In genomic region chr6:33709605-33710295, GRCh38 we compare ENCODE assay signal across 11 cellular contexts. TPM values are rescaled to one million over a fixed set of nuclear protein-coding genes. Genes with fewer than 3 reads are reported as not detected.
A peak's percentile ranks its signal among the peaks of the same experiment; 100 is the strongest.
DNase-seq lines count a peak whose midpoint lies in the region; ATAC-seq, FAIRE-seq and TF ChIP-seq lines count a peak whose summit lies in the region.
"Had no signal": no experiment of that assay in that cellular context is flagged by ENCODE, and none has a peak within 500 bp of the region (broad histone marks: within the 10 kb centered on the region; RNA-seq: fewer than 3 reads in every experiment).

No MANE protein-coding gene starts in this region.

- 99% methylated on average over 10 of the region's 10 CpGs for WGBS in HepG2 (ENCODE audit: low lambda C conversion rate)
- 88% methylated on average over 8 of the region's 10 CpGs for WGBS in right lobe of liver (ENCODE audit: insufficient coverage, low coverage, low lambda C conversion rate, missing lambda C conversion rate)
- WGBS in hepatocyte (ENCODE audit: low lambda C conversion rate, missing lambda C conversion rate), result 95% methylated on average over 10 of the region's 10 CpGs

- no peak; a peak in 1 of 4 replicates for TF ChIP-seq POLR2A in HepG2 (IDR thresholded peaks at IDR 0.05; ENCODE audit: insufficient read depth in 1 of 2, low read depth in 2 of 2, low read length in 2 of 2)
- TF ChIP-seq POLR2A in right lobe of liver (IDR thresholded peaks at IDR 0.05), result no peak
- no peak for TF ChIP-seq POLR2A in uterus (IDR thresholded peaks at IDR 0.05)

- TF ChIP-seq CTCF in HepG2 (CRISPR knock-in tag; IDR thresholded peaks at IDR 0.05) (no peak), right lobe of liver (IDR thresholded peaks at IDR 0.05) (no peak), VCaP (conservative IDR thresholded peaks at IDR 0.05) (no peak), hepatocyte (IDR thresholded peaks at IDR 0.05; ENCODE audit: poor library complexity) (no peak), uterus (IDR thresholded peaks at IDR 0.05) (no peak)

- H3K36me3 ChIP-seq in HepG2 (replicated peaks in 1 of 2; ENCODE audit: control insufficient read depth in 1 of 2, insufficient read depth in 2 of 2, low read length in 2 of 2) (peaks cover 3 to 23% of the 10 kb centered on the region in 2 experiments; a peak in 4 of 5 replicates), right lobe of liver (peaks cover 0 to 8% (median 0%) of the 10 kb centered on the region in 4 donors), hepatocyte (replicated peaks; ENCODE audit: insufficient read depth, low read depth) (no peaks in the 10 kb centered on the region), uterus (no peaks in the 10 kb centered on the region)

- in situ Hi-C loops in HepG2 (cut with HindIII; ENCODE audit: extremely low pct_ligation_motif_present, low pct_unique_long_range_greater_than_20kb), result loop anchor here (5.0 kb wide), 1 partner anchor 53 kb away; no protein-coding TSS in a partner anchor

- POLR2A ChIA-PET in HepG2 (lab: Yijun Ruan, JAX), result interaction anchor here (1.0 to 2.6 kb wide), 4 partner anchors 30 to 88 kb away, joined by 3 to 34 read pairs (median 26); partner anchors contain the start of genes IP6K3 and ITPR3

- CTCF ChIA-PET in HepG2 (lab: Yijun Ruan, JAX; ENCODE audit: low intra/inter-chr PET ratio, low total read pairs), result no interaction called here

- no peak for DNase-seq in HepG2 (ENCODE audit: low spot score)
- DNase-seq in right lobe of liver, result no peak
- no peak for DNase-seq in hepatocyte (ENCODE audit: low spot score)
- no peak for DNase-seq in uterus
- DNase-seq in HUDEP-2 (lab: John Stamatoyannopoulos, UW; ENCODE audit: unreplicated experiment in 76 of 76), result no peak
- DNase-seq: activated CD8-positive, alpha-beta memory T cell treated with anti-CD3 and anti-CD28 coated beads, Interleukin-2, amount 50 U/mL, for 4 hours; stimulated activated CD4-positive, alpha-beta T cell treated with anti-CD3 and anti-CD28 coated beads, Interleukin-4, amount 100 ng/mL, for 1 hour had no signal

- ATAC-seq in HepG2, result no peak
- ATAC-seq in right lobe of liver, result no peak
- ATAC-seq in GM21360 (IDR thresholded peaks at IDR 0.05; ENCODE audit: unreplicated experiment), result no peak
- ATAC-seq in HG03439 (IDR thresholded peaks at IDR 0.05; ENCODE audit: unreplicated experiment), result no peak

- no peak for TF ChIP-seq RAD21 in HepG2 (CRISPR knock-in tag; IDR thresholded peaks at IDR 0.05)

- H3K79me2 ChIP-seq in HepG2 (ENCODE audit: insufficient read depth, low read length) (peaks cover 17% of the 10 kb centered on the region), hepatocyte (peaks cover 16% of the 10 kb centered on the region)

- FAIRE-seq in HepG2 (lab: Jason Lieb, UNC), result no peak
- FAIRE-seq: H54 had no signal

- TF ChIP-seq EP300 in HepG2 (IDR thresholded peaks at IDR 0.05; ENCODE audit: low read depth in 2 of 2, low read length in 2 of 2), result no peak
- TF ChIP-seq EP300 in HepG2 (CRISPR knock-in tag; IDR thresholded peaks at IDR 0.05; ENCODE audit: borderline replicate concordance), result no peak

- H3K4me3 ChIP-seq in HepG2 (replicated peaks in 1 of 3; ENCODE audit: insufficient read depth in 1 of 3, low read depth in 2 of 3, low read length in 3 of 3) (no peak overlapping the region), right lobe of liver (no peak overlapping the region), hepatocyte (no peak overlapping the region), uterus (no peak overlapping the region)

- BruUV-seq in HepG2 (replicated peaks; lab: Mats Ljungman, UMichigan), result no TSS peak

- H3K9me3 ChIP-seq in HepG2 (ENCODE audit: low read length), result no peaks in the 10 kb centered on the region
- H3K9me3 ChIP-seq in right lobe of liver, result no peaks in the 10 kb centered on the region
- no peaks in the 10 kb centered on the region for H3K9me3 ChIP-seq in hepatocyte (ENCODE audit: low read depth)
- no peaks in the 10 kb centered on the region for H3K9me3 ChIP-seq in uterus

- H3K4me1 ChIP-seq in HepG2 (ENCODE audit: insufficient read depth, low read length), result peaks cover 61% of the 10 kb centered on the region
- peaks cover 0 to 15% (median 0%) of the 10 kb centered on the region in 4 donors for H3K4me1 ChIP-seq in right lobe of liver
- H3K4me1 ChIP-seq in hepatocyte (ENCODE audit: insufficient read depth), result peaks cover 13% of the 10 kb centered on the region
- H3K4me1 ChIP-seq in uterus, result peaks cover 5 to 7% of the 10 kb centered on the region in 2 donors

- H2AFZ ChIP-seq in HepG2 (ENCODE audit: low read length) (no peak overlapping the region), hepatocyte (no peak overlapping the region)

- H3K9me2 ChIP-seq in hepatocyte (replicated peaks; ENCODE audit: insufficient read depth), result no peaks in the 10 kb centered on the region

- H3K9ac ChIP-seq in HepG2 (ENCODE audit: insufficient read depth, low read depth, low read length), result no peak overlapping the region

- H3K27me3 ChIP-seq in HepG2 (ENCODE audit: control insufficient read depth in 1 of 2, insufficient read depth in 2 of 2, low read length in 2 of 2) (no peaks in the 10 kb centered on the region; a peak in 1 of 5 replicates), right lobe of liver (no peaks in the 10 kb centered on the region), hepatocyte (no peaks in the 10 kb centered on the region), uterus (no peaks in the 10 kb centered on the region)

- intact Hi-C loops in HepG2 (cut with micrococcal nuclease; ENCODE audit: unreplicated experiment), result loop anchor here (10.0 kb wide), 1 partner anchor 75 kb away; no protein-coding TSS in a partner anchor
- intact Hi-C loops in right lobe of liver (cut with DNase I), result loop anchor here (5.0 to 10.0 kb wide), 2 partner anchors 53 to 55 kb away; no protein-coding TSS in a partner anchor
- intact Hi-C loops in uterus (cut with DNase I; ENCODE audit: low total_unique reads), result no loop called here

- H4K20me1 ChIP-seq in HepG2 (ENCODE audit: insufficient read depth, low read length) (no peaks in the 10 kb centered on the region; the same call in 1 of the 2 replicates), hepatocyte (ENCODE audit: insufficient read depth, poor library complexity, severe bottlenecking) (no peaks in the 10 kb centered on the region)

- H3K27ac ChIP-seq in HepG2 (ENCODE audit: extremely low read length, insufficient read depth, low read length) (no peak overlapping the region), right lobe of liver (no peak overlapping the region), VCaP (peak overlapping the region; percentile 98; the same call in 1 of the 2 replicates), hepatocyte (no peak overlapping the region), uterus (peak overlapping the region; percentile 79 to 96)

- H3K4me2 ChIP-seq in HepG2 (ENCODE audit: low read depth, low read length) (peak overlapping the region; percentile 85), hepatocyte (peak overlapping the region; percentile 88)

RNA-seq across cellular contexts. Expression of gene UQCC2, which starts 1.8 kb away (rescaled TPM):
- 238 and 273 TPM in 2 replicates for total RNA-seq in HepG2 (2016; rRNA removed; fragmentation: Illumina TruSeq; extraction: Trizol)
- 120 and 154 TPM in 2 replicates for total RNA-seq in HepG2 (2016; cell fraction: cytosol; rRNA removed; fragmentation: Illumina TruSeq; extraction: Trizol; ENCODE audit: low read depth)
- 223 and 303 TPM in 2 replicates for total RNA-seq in HepG2 (2016; cell fraction: insoluble cytoplasmic fraction; rRNA removed; fragmentation: Illumina TruSeq; extraction: Trizol)
- 160 and 207 TPM in 2 replicates for total RNA-seq in HepG2 (2016; cell fraction: membrane; rRNA removed; fragmentation: Illumina TruSeq; extraction: Trizol)
- 53.9 and 66.5 TPM in 2 replicates for total RNA-seq in HepG2 (2016; cell fraction: nucleus; rRNA removed; fragmentation: Illumina TruSeq; extraction: Trizol)
- polyA plus RNA-seq in HepG2 (2011; rRNA removed), result 82.4 and 83.3 TPM in 2 replicates
- 43.2 and 56.5 TPM in 2 replicates for polyA plus RNA-seq in HepG2 (2011; cell fraction: cytosol; rRNA removed)
- 25.4 and 25.6 TPM in 2 replicates for polyA plus RNA-seq in HepG2 (2011; cell fraction: nucleus; rRNA removed)
- polyA plus RNA-seq in HepG2 (2012), result 134 and 138 TPM in 2 replicates
- polyA plus RNA-seq in HepG2 (2016; cell fraction: cytosol; fragmentation: Illumina TruSeq; extraction: Trizol; ENCODE audit: low read depth), result 161 and 200 TPM in 2 replicates
- 261 and 288 TPM in 2 replicates for polyA plus RNA-seq in HepG2 (2016; cell fraction: insoluble cytoplasmic fraction; fragmentation: Illumina TruSeq; extraction: Trizol; ENCODE audit: low read depth)
- polyA plus RNA-seq in HepG2 (2016; cell fraction: membrane; fragmentation: Illumina TruSeq; extraction: Trizol; ENCODE audit: low read depth), result 151 and 202 TPM in 2 replicates
- 129 and 150 TPM in 2 replicates for polyA plus RNA-seq in HepG2 (2016; cell fraction: nucleus; fragmentation: Illumina TruSeq; extraction: Trizol; ENCODE audit: insufficient read depth, low read depth)
- polyA minus RNA-seq in HepG2 (2011; rRNA and poly(A)+ RNA removed; ENCODE audit: low replicate concordance), result 13.1 and 30.2 TPM in 2 replicates
- 12.8 and 21.1 TPM in 2 replicates for polyA minus RNA-seq in HepG2 (2011; cell fraction: cytosol; rRNA and poly(A)+ RNA removed)
- polyA minus RNA-seq in HepG2 (2011; cell fraction: nucleus; rRNA and poly(A)+ RNA removed), result 17.4 and 19.8 TPM in 2 replicates
- 10 to 100 TPM; 23.7 to 38.4 (median 31.5) TPM for total RNA-seq in right lobe of liver
- total RNA-seq in hepatocyte, result 33.0 and 44.7 TPM in 2 replicates
- 147 and 151 TPM in 2 replicates for polyA plus RNA-seq in hepatocyte
- 10 to 100 TPM in 3 of 4 donors, 1 to 10 TPM in 1; 10.0 to 63.2 (median 30.9) TPM for total RNA-seq in uterus

RNA-seq across cellular contexts. Expression of gene IP6K3, which starts 37.0 kb away (rescaled TPM):
- total RNA-seq in HepG2 (2016; rRNA removed; fragmentation: Illumina TruSeq; extraction: Trizol) (0.11 and 0.44 TPM in 2 replicates), right lobe of liver (10 to 100 TPM in 3 of 6 experiments, 1 to 10 TPM in 3; 4.8 to 28.0 (median 9.7) TPM), hepatocyte (7.9 and 9.5 TPM in 2 replicates), uterus (1 to 10 TPM in 3 of 4 donors, not detected in 1; 1.9 to 6.1 (median 5.5) TPM)
- total RNA-seq in HepG2 (2016; cell fraction: cytosol; rRNA removed; fragmentation: Illumina TruSeq; extraction: Trizol; ENCODE audit: low read depth), result 0.18 and 0.40 TPM in 2 replicates
- total RNA-seq in HepG2 (2016; cell fraction: insoluble cytoplasmic fraction; rRNA removed; fragmentation: Illumina TruSeq; extraction: Trizol), result 0.28 and 0.52 TPM in 2 replicates
- 0.17 TPM in 1 of 2 replicates, not detected in the other for total RNA-seq in HepG2 (2016; cell fraction: membrane; rRNA removed; fragmentation: Illumina TruSeq; extraction: Trizol)
- 0.53 TPM in 2 replicates for total RNA-seq in HepG2 (2016; cell fraction: nucleus; rRNA removed; fragmentation: Illumina TruSeq; extraction: Trizol)
- polyA plus RNA-seq in HepG2 (2011; rRNA removed) (0.18 and 0.48 TPM in 2 replicates), hepatocyte (21.1 and 25.3 TPM in 2 replicates)
- 0.16 and 0.22 TPM in 2 replicates for polyA plus RNA-seq in HepG2 (2011; cell fraction: cytosol; rRNA removed)
- polyA plus RNA-seq in HepG2 (2011; cell fraction: nucleus; rRNA removed), result 0.63 and 0.76 TPM in 2 replicates
- 0.13 TPM in 1 of 2 replicates, not detected in the other for polyA plus RNA-seq in HepG2 (2012)
- 0.20 and 0.21 TPM in 2 replicates for polyA plus RNA-seq in HepG2 (2016; cell fraction: cytosol; fragmentation: Illumina TruSeq; extraction: Trizol; ENCODE audit: low read depth)
- 0.20 and 0.22 TPM in 2 replicates for polyA plus RNA-seq in HepG2 (2016; cell fraction: insoluble cytoplasmic fraction; fragmentation: Illumina TruSeq; extraction: Trizol; ENCODE audit: low read depth)
- polyA plus RNA-seq in HepG2 (2016; cell fraction: membrane; fragmentation: Illumina TruSeq; extraction: Trizol; ENCODE audit: low read depth), result 0.86 TPM in 1 of 2 replicates, not detected in the other
- polyA plus RNA-seq in HepG2 (2016; cell fraction: nucleus; fragmentation: Illumina TruSeq; extraction: Trizol; ENCODE audit: insufficient read depth, low read depth), result 0.40 and 0.75 TPM in 2 replicates
- 0.18 TPM in 1 of 2 replicates, not detected in the other for polyA minus RNA-seq in HepG2 (2011; rRNA and poly(A)+ RNA removed; ENCODE audit: low replicate concordance)
- 0.30 TPM in 1 of 2 replicates, not detected in the other for polyA minus RNA-seq in HepG2 (2011; cell fraction: cytosol; rRNA and poly(A)+ RNA removed)
- 0.62 TPM in 1 of 2 replicates, not detected in the other for polyA minus RNA-seq in HepG2 (2011; cell fraction: nucleus; rRNA and poly(A)+ RNA removed)

Comparison
In these comparisons a context has a peak if more than half of its experiments do, and no peak if none do; other contexts are left out.
1. H3K27ac ChIP-seq: peak in VCaP (single experiment) and uterus (2 of 2); none in HepG2 (single experiment), right lobe of liver (0 of 3) and hepatocyte (single experiment).